In the genomic region with DNA sequence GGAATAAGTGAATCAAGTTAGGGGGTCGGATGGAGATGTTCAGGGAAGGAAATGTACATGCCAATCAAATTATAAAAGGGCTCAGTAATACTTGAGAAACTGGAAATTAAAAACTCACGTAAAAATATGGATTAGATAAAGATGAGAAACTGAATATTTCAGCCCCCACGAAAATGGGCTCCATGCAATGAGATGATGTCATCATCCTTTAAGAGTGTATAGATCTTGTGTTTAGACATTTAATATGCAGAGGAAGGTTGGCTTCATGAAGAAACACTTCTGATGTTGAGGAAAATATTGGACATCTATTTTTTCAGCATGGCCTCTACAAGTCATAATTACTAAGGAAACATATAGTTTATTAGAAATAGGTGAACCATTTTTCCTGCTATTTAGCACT, we compare ENCODE assay signal across 36 cellular contexts.
"Had no signal": no experiment of that assay in that cellular context is flagged by ENCODE, and none has a peak within 500 bp of the region (broad histone marks: within the 10 kb centered on the region; RNA-seq: fewer than 3 reads in every experiment).

No MANE protein-coding gene starts in this region.

- H3K36me3 ChIP-seq: adrenal gland, brain microvascular endothelial cell, breast epithelium had no signal

- H3K4me3 ChIP-seq: adrenal gland, body of pancreas, breast epithelium had no signal

- H3K9me3 ChIP-seq: adrenal gland, body of pancreas, breast epithelium had no signal

- DNase-seq: activated CD4-positive, alpha-beta memory T cell treated with anti-CD3 and anti-CD28 coated beads, Interleukin-2, amount 10 ng/mL, durations not matched to agents 7 days and 5 days; activated CD4-positive, alpha-beta T cell treated with anti-CD3 and anti-CD28 coated beads for 1 hour; activated CD4-positive, alpha-beta T cell treated with anti-CD3 and anti-CD28 coated beads for 36 hours; activated CD4-positive, alpha-beta T cell treated with anti-CD3 and anti-CD28 coated beads for 48 hours; activated CD4-positive, alpha-beta T cell treated with anti-CD3 and anti-CD28 coated beads, Interleukin-2, amount 10 ng/mL, durations not matched to agents 7 days and 5 days; activated CD4-positive, alpha-beta T cell treated with anti-CD3 and anti-CD28 coated beads, Interleukin-2, amount 50 U/mL, for 48 hours; activated CD4-positive, CD25-positive, alpha-beta regulatory T cell; activated CD8-positive, alpha-beta memory T cell treated with anti-CD3 and anti-CD28 coated beads for 24 hours; activated CD8-positive, alpha-beta memory T cell treated with anti-CD3 and anti-CD28 coated beads, Interleukin-2, amount 10 ng/mL, durations not matched to agents 7 days and 5 days; activated CD8-positive, alpha-beta memory T cell treated with anti-CD3 and anti-CD28 coated beads, Interleukin-2, amount 50 U/mL, for 48 hours; activated CD8-positive, alpha-beta T cell treated with anti-CD3 and anti-CD28 coated beads, Interleukin-2, amount 10 ng/mL, durations not matched to agents 7 days and 5 days; activated effector memory CD4-positive, alpha-beta T cell treated with anti-CD3 and anti-CD28 coated beads, Interleukin-2, amount 50 U/mL, for 16 hours; activated gamma-delta T cell treated with Interleukin-2 at 50 U/mL for 16 hours; activated naive CD4-positive, alpha-beta T cell; activated naive CD4-positive, alpha-beta T cell treated with anti-CD3 and anti-CD28 coated beads for 36 hours; activated naive CD4-positive, alpha-beta T cell treated with anti-CD3 and anti-CD28 coated beads, Interleukin-2, amount 50 U/mL, for 16 hours; activated naive CD8-positive, alpha-beta T cell treated with anti-CD3 and anti-CD28 coated beads for 36 hours; activated T-cell treated with anti-CD3 and anti-CD28 coated beads, Interleukin-2, amount 50 U/mL, for 24 hours; activated T-cell treated with anti-CD3 and anti-CD28 coated beads, Interleukin-2, amount 50 U/mL, for 72 hours; adrenal gland; amniotic stem cell; aorta; body of pancreas; brain microvascular endothelial cell; central memory CD4-positive, alpha-beta T cell; T-helper 2 cell; T-helper 9 cell; WERI-Rb-1 had no signal

- H3K27me3 ChIP-seq: adrenal gland, body of pancreas had no signal

- H3K4me1 ChIP-seq: adrenal gland, breast epithelium had no signal

- ATAC-seq: activated CD4-positive, alpha-beta T cell treated with anti-CD3 and anti-CD28 coated beads for 36 hours; activated CD4-positive, CD25-positive, alpha-beta regulatory T cell treated with anti-CD3 and anti-CD28 coated beads, Interleukin-2, amount 50 U/mL, for 24 hours; activated CD8-positive, alpha-beta memory T cell treated with anti-CD3 and anti-CD28 coated beads, Interleukin-2, amount 10 ng/mL, durations not matched to agents 7 days and 5 days; activated CD8-positive, alpha-beta T cell treated with anti-CD3 and anti-CD28 coated beads, Interleukin-2, amount 10 ng/mL, durations not matched to agents 7 days and 5 days; activated naive CD4-positive, alpha-beta T cell treated with anti-CD3 and anti-CD28 coated beads, Interleukin-2, amount 50 U/mL, for 72 hours; activated T-cell treated with anti-CD3 and anti-CD28 coated beads, Interleukin-2, amount 50 U/mL, for 72 hours; activated T-helper 17 cell treated with anti-CD3 and anti-CD28 coated beads, Interleukin-2, amount 50 U/mL, for 72 hours; body of pancreas; WTC11 had no signal

- FAIRE-seq: astrocyte, colon, TTC549 had no signal

- H3K27ac ChIP-seq: adrenal gland, body of pancreas, brain microvascular endothelial cell, breast epithelium, WERI-Rb-1 had no signal
